In the genomic region with DNA sequence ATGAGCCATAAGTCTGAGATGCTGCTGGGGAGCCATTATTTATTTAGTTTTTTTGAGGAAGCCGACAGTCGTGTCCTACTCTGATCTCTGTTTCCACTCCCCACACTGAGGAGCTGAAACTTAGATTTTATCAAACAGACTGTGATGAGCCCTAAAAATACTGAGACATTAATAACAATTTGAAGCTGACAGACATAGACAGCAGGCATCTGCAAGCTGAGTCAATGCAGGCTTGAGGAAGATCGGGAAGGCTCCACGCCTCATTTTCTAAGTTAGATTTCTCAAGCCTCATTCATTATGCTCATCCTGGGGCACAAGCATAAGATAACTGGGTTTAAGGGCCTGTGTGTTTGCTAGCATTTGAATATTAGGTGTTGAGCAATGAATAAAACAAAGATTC, we compare ENCODE assay signal across 31 cellular contexts.
"Had no signal": no experiment of that assay in that cellular context is flagged by ENCODE, and none has a peak within 500 bp of the region (broad histone marks: within the 10 kb centered on the region; RNA-seq: fewer than 3 reads in every experiment).

No MANE protein-coding gene starts in this region.

- H3K27me3 ChIP-seq: ascending aorta, body of pancreas, MG63, Peyer's patch, SJCRH30 had no signal

- H3K4me3 Mint-ChIP-seq: activated B cell treated with CpG ODN at 0.5 μM for 24 hours; activated CD4-positive, alpha-beta T cell treated with anti-CD3 and anti-CD28 coated beads, Interleukin-2, amount 10 ng/mL, durations not matched to agents 24 days and 14 days; activated CD8-positive, alpha-beta memory T cell treated with anti-CD3 and anti-CD28 coated beads, Interleukin-2, amount 10 ng/mL, durations not matched to agents 7 days and 5 days; activated naive CD4-positive, alpha-beta T cell treated with anti-CD3 and anti-CD28 coated beads, Interleukin-2, amount 50 U/mL, for 24 hours; activated T-cell treated with anti-CD3 and anti-CD28 coated beads, Interleukin-2, amount 50 U/mL, for 24 hours; activated T-helper 1 cell treated with anti-CD3 and anti-CD28 coated beads, Interleukin-12 subunit alpha, Interleukin-12 subunit beta, Interleukin-2, Interleukin-4 antibody, amounts not matched to agents 30 ng/mL and 10 ng/mL and 1 ng/mL, durations not matched to agents 14 hours and 24 hours and 36 hours; central memory CD8-positive, alpha-beta T cell; T-cell had no signal

- H3K4me1 Mint-ChIP-seq: activated CD8-positive, alpha-beta memory T cell treated with anti-CD3 and anti-CD28 coated beads, Interleukin-2, amount 10 ng/mL, durations not matched to agents 7 days and 5 days; activated naive CD4-positive, alpha-beta T cell treated with anti-CD3 and anti-CD28 coated beads, Interleukin-2, amount 50 U/mL, for 24 hours; central memory CD8-positive, alpha-beta T cell; T-cell had no signal

- H3K27ac Mint-ChIP-seq: activated B cell treated with CpG ODN at 0.5 μM for 24 hours; activated CD4-positive, alpha-beta T cell treated with anti-CD3 and anti-CD28 coated beads, Interleukin-2, amount 10 ng/mL, durations not matched to agents 24 days and 14 days; activated CD8-positive, alpha-beta memory T cell treated with anti-CD3 and anti-CD28 coated beads, Interleukin-2, amount 10 ng/mL, durations not matched to agents 7 days and 5 days; activated naive CD4-positive, alpha-beta T cell treated with anti-CD3 and anti-CD28 coated beads, Interleukin-2, amount 50 U/mL, for 24 hours; activated T-cell treated with anti-CD3 and anti-CD28 coated beads, Interleukin-2, amount 50 U/mL, for 24 hours; activated T-helper 1 cell treated with anti-CD3 and anti-CD28 coated beads, Interleukin-12 subunit alpha, Interleukin-12 subunit beta, Interleukin-2, Interleukin-4 antibody, amounts not matched to agents 30 ng/mL and 10 ng/mL and 1 ng/mL, durations not matched to agents 14 hours and 24 hours and 36 hours; T-cell had no signal

- H3K9me3 ChIP-seq: ascending aorta had no signal

- H3K36me3 Mint-ChIP-seq: activated CD8-positive, alpha-beta memory T cell treated with anti-CD3 and anti-CD28 coated beads, Interleukin-2, amount 10 ng/mL, durations not matched to agents 7 days and 5 days; T-cell had no signal

- H3K27me3 Mint-ChIP-seq: activated CD4-positive, alpha-beta T cell treated with anti-CD3 and anti-CD28 coated beads, Interleukin-2, amount 10 ng/mL, durations not matched to agents 24 days and 14 days; activated naive CD4-positive, alpha-beta T cell treated with anti-CD3 and anti-CD28 coated beads, Interleukin-2, amount 50 U/mL, for 24 hours; activated T-cell treated with anti-CD3 and anti-CD28 coated beads, Interleukin-2, amount 50 U/mL, for 24 hours had no signal

- H3K36me3 ChIP-seq: ascending aorta, MG63, Peyer's patch, SJCRH30 had no signal

- H3K4me1 ChIP-seq: body of pancreas, Peyer's patch, SJCRH30 had no signal

- H3K27ac ChIP-seq: ascending aorta, body of pancreas, Peyer's patch, RWPE1, SJCRH30 had no signal

- DNase-seq: activated B cell treated with CpG ODN at 0.5 μM for 24 hours; activated CD4-positive, alpha-beta T cell treated with anti-CD3 and anti-CD28 coated beads for 1 hour; activated CD4-positive, alpha-beta T cell treated with anti-CD3 and anti-CD28 coated beads, Interleukin-2, amount 10 ng/mL, durations not matched to agents 24 days and 14 days; activated CD4-positive, alpha-beta T cell treated with anti-CD3 and anti-CD28 coated beads, Interleukin-2, amount 50 U/mL, for 48 hours; activated CD8-positive, alpha-beta memory T cell treated with anti-CD3 and anti-CD28 coated beads, Interleukin-2, amount 10 ng/mL, durations not matched to agents 7 days and 5 days; activated effector memory CD4-positive, alpha-beta T cell treated with Interleukin-2 at 50 U/mL for 16 hours; activated naive CD4-positive, alpha-beta T cell; activated T-cell treated with anti-CD3 and anti-CD28 coated beads, Interleukin-2, amount 50 U/mL, for 24 hours; body of pancreas; MG63; MV-4-11; NCI-H1092 treated with DMSO at 0.1 percent for 48 hours; NCI-H1417 treated with DMSO at 0.1 percent for 48 hours; NCI-H187; NCI-H2171; NCI-H2227 treated with DMSO at 0.1 percent for 48 hours; NCI-H446 treated with DMSO at 0.1 percent for 48 hours; NCI-H524 treated with DMSO at 0.1 percent for 48 hours; NCI-H82; OCI-M1; Peyer's patch; Right ventricle myocardium superior; SJCRH30; T-cell; T-helper 2 cell; T1000 had no signal

- H3K4me3 ChIP-seq: ascending aorta, body of pancreas, MG63, Peyer's patch, SJCRH30 had no signal
